In the genomic region with DNA sequence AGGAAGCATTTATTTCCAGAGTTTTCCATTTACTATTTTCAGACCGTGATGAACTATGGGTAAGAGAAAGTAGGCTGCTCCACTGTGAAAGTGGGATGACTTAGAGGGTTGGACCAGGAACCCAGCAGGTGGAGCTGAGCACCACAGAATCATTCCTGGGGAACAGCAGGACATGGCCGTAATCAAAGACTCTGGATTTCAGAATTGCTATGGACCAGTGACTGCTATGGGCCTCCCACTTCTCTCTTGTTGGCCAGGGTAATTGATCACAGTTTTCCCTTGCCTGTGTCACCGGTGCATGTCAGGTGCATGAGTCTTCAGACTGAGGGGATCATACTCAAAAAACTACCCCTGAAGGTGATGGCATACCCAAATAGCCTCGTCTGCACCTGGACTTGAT, we compare ENCODE assay signal across 1 cellular context.
A peak's percentile ranks its signal among the peaks of the same experiment; 100 is the strongest.
TF ChIP-seq lines count a peak whose summit lies in the region.

No MANE protein-coding gene starts in this region.

TF ChIP-seq in HepG2, 621 proteins besides CTCF, POLR2A, EP300 and RAD21:
- TF ChIP-seq LCORL (IDR thresholded peaks at IDR 0.05) (no peak), LCORL (CRISPR knock-in tag; IDR thresholded peaks at IDR 0.05) (no peak), ZNF547 (CRISPR knock-in tag; IDR thresholded peaks at IDR 0.05) (no peak), STAG1 (CRISPR knock-in tag; IDR thresholded peaks at IDR 0.05) (peak; percentile 15; the same call in 1 of the 2 replicates), ZNF3 (CRISPR knock-in tag; IDR thresholded peaks at IDR 0.05) (no peak)
- TF ChIP-seq, protein P1, sequence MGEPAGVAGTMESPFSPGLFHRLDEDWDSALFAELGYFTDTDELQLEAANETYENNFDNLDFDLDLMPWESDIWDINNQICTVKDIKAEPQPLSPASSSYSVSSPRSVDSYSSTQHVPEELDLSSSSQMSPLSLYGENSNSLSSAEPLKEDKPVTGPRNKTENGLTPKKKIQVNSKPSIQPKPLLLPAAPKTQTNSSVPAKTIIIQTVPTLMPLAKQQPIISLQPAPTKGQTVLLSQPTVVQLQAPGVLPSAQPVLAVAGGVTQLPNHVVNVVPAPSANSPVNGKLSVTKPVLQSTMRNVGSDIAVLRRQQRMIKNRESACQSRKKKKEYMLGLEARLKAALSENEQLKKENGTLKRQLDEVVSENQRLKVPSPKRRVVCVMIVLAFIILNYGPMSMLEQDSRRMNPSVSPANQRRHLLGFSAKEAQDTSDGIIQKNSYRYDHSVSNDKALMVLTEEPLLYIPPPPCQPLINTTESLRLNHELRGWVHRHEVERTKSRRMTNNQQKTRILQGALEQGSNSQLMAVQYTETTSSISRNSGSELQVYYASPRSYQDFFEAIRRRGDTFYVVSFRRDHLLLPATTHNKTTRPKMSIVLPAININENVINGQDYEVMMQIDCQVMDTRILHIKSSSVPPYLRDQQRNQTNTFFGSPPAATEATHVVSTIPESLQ (CRISPR knock-in tag; conservative IDR thresholded peaks at IDR 0.05): no peak
TF ChIP-seq in HepG2: peak in this region for 1.
